Comparison of ENCODE assay signal across 1 cellular context in the genomic region with DNA sequence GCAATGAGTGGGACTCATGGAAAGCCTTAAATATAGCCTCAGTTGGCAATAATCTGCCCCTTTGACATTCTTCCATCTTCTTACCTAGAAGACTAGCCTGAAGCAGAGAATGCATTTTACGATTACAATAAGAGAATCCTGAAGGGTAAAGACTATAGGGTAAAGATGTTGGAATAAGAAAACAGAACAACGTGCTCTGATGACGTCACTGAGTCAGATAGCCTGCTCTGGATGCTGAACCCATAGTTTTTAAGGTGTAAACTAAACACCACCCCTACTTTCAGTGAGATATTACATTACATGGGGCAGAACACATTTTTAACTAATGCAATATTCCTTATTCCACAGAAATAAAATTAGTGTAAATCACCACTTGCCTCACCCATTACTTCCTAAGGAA.
TF ChIP-seq lines count a peak whose summit lies in the region.

No MANE protein-coding gene starts in this region.

TF ChIP-seq in HEK293, 187 proteins besides CTCF, POLR2A, EP300 and RAD21 (continued from another document):
- TF ChIP-seq ZNF776 (tag by site-specific recombination; IDR thresholded peaks at IDR 0.05; ENCODE audit: borderline replicate concordance) = no peak
- TF ChIP-seq, protein P1, sequence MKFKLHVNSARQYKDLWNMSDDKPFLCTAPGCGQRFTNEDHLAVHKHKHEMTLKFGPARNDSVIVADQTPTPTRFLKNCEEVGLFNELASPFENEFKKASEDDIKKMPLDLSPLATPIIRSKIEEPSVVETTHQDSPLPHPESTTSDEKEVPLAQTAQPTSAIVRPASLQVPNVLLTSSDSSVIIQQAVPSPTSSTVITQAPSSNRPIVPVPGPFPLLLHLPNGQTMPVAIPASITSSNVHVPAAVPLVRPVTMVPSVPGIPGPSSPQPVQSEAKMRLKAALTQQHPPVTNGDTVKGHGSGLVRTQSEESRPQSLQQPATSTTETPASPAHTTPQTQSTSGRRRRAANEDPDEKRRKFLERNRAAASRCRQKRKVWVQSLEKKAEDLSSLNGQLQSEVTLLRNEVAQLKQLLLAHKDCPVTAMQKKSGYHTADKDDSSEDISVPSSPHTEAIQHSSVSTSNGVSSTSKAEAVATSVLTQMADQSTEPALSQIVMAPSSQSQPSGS (tag by site-specific recombination; IDR thresholded peaks at IDR 0.05; ENCODE audit: low read depth) = peak; percentile 61
